In genomic region chr12:121776190-121777098, GRCh38 we compare ENCODE assay signal across 8 cellular contexts. TPM values are rescaled to one million over a fixed set of nuclear protein-coding genes. Genes with fewer than 3 reads are reported as not detected.
DNase-seq lines count a peak whose midpoint lies in the region; ATAC-seq, FAIRE-seq and TF ChIP-seq lines count a peak whose summit lies in the region.

No MANE protein-coding gene starts in this region.

- dilution Hi-C loops in keratinocyte (cut with MboI; ENCODE audit: extremely low pct_ligation_motif_present, low sequenced_read_pairs), result no loop called here

- FAIRE-seq in K562 (lab: Jason Lieb, UNC) (peak; percentile 82), keratinocyte (lab: Jason Lieb, UNC) (no peak)

- no peak for TF ChIP-seq EP300 in K562 (IDR thresholded peaks at IDR 0.05; ENCODE audit: low read length)

- no TSS peak for BruUV-seq in K562 (replicated peaks; lab: Mats Ljungman, UMichigan)

- peaks cover 8 to 49% of the 10 kb centered on the region in 2 experiments for H3K4me1 ChIP-seq in K562 (replicated peaks in 1 of 2; ENCODE audit: control insufficient read depth in 2 of 2, insufficient read depth in 2 of 2, low read length in 2 of 2)
- peaks cover 5% of the 10 kb centered on the region for H3K4me1 ChIP-seq in keratinocyte (ENCODE audit: control insufficient read depth, extremely low read depth, insufficient read depth, low read length)

- POLR2A ChIA-PET in K562 (lab: Yijun Ruan, JAX), result interaction anchor here (0.7 to 1.1 kb wide), 2 partner anchors 13 to 144 kb away, joined by 3 read pairs; no protein-coding TSS in a partner anchor

- 25% methylated on average over 19 of the region's 24 CpGs for WGBS in K562 (ENCODE audit: insufficient coverage, low coverage, missing lambda C conversion rate)

- in situ Hi-C loops in K562 (cut with MboI), result no loop called here

- TF ChIP-seq CTCF in VCaP (conservative IDR thresholded peaks at IDR 0.05), result peak; percentile 98
- TF ChIP-seq CTCF in K562 (IDR thresholded peaks at IDR 0.05 in 2 of 3, conservative IDR thresholded peaks at IDR 0.05 in 1 of 3; ENCODE audit: insufficient read depth in 2 of 3, low read depth in 1 of 3, low read length in 3 of 3), result peak; percentile 83 to 91 (median 91)
- TF ChIP-seq CTCF in keratinocyte (optimal IDR thresholded peaks at IDR 0.05 in 1 of 3, IDR thresholded peaks at IDR 0.05 in 1 of 3, conservative IDR thresholded peaks at IDR 0.05 in 1 of 3; ENCODE audit: extremely low read depth in 1 of 3, insufficient read depth in 2 of 3, low read length in 3 of 3), result peak; percentile 64 to 91 (median 85)

- ATAC-seq in K562 (peak; percentile 86), HG02763 (IDR thresholded peaks at IDR 0.05; ENCODE audit: unreplicated experiment) (no peak)

- H3K79me2 ChIP-seq in K562 (ENCODE audit: control insufficient read depth, insufficient read depth, low read length), result no peaks in the 10 kb centered on the region
- no peaks in the 10 kb centered on the region for H3K79me2 ChIP-seq in keratinocyte (ENCODE audit: control insufficient read depth, insufficient read depth, low read length)

- CTCF ChIA-PET in K562 (lab: Yijun Ruan, JAX; ENCODE audit: low intra/inter-chr PET ratio), result interaction anchor here (0.6 to 3.2 kb wide), 5 partner anchors 18 to 112 kb away, joined by 3 to 33 read pairs (median 5); partner anchors contain the start of genes PSMD9 and RHOF

- intact Hi-C loops in K562 (cut with micrococcal nuclease), result loop anchor here (1.0 kb wide), 3 partner anchors 18 to 112 kb away; partner anchors contain the start of gene PSMD9

- H3K27ac ChIP-seq in VCaP (peak overlapping the region; percentile 11; the same call in 1 of the 2 replicates), K562 (ENCODE audit: extremely low read depth, low read depth, low read length) (no peak overlapping the region; the same call in 2 of the 3 replicates), keratinocyte (ENCODE audit: control insufficient read depth, insufficient read depth, low read length) (no peak overlapping the region)

- H3K4me2 ChIP-seq in K562 (ENCODE audit: insufficient read depth, low read length) (no peak overlapping the region), keratinocyte (ENCODE audit: control insufficient read depth, extremely low read depth, insufficient read depth, low read depth, low read length) (no peak overlapping the region)

- H3K36me3 ChIP-seq in MG63 (no peaks in the 10 kb centered on the region), K562 (ENCODE audit: control insufficient read depth, insufficient read depth, low read length) (peaks cover 24% of the 10 kb centered on the region; the same call in 2 of the 3 replicates), keratinocyte (ENCODE audit: control insufficient read depth in 2 of 2, extremely low read depth in 1 of 2, insufficient read depth in 2 of 2, low read length in 2 of 2) (peaks cover 0 to 6% of the 10 kb centered on the region in 2 experiments)

- H3K9me3 ChIP-seq in MG63 (no peaks in the 10 kb centered on the region), K562 (replicated peaks; ENCODE audit: control insufficient read depth, insufficient read depth, low read depth, low read length) (no peaks in the 10 kb centered on the region), keratinocyte (ENCODE audit: control insufficient read depth, low read depth, low read length) (no peaks in the 10 kb centered on the region)

- H3K27me3 ChIP-seq in MG63 (no peaks in the 10 kb centered on the region), K562 (ENCODE audit: control insufficient read depth in 2 of 2, insufficient read depth in 2 of 2, low read length in 2 of 2) (no peaks in the 10 kb centered on the region), keratinocyte (ENCODE audit: control insufficient read depth, extremely low read depth, insufficient read depth, low read length) (no peaks in the 10 kb centered on the region)

- H3K9ac ChIP-seq in K562 (ENCODE audit: insufficient read depth in 1 of 2, low read depth in 2 of 2, low read length in 2 of 2) (peak overlapping the region; percentile 12 to 65; a peak in 3 of 4 replicates), keratinocyte (ENCODE audit: control insufficient read depth, extremely low read depth, insufficient read depth, low read length) (no peak overlapping the region)

- TF ChIP-seq RAD21 in K562 (CRISPR knock-in tag; conservative IDR thresholded peaks at IDR 0.05 in 1 of 2, IDR thresholded peaks at IDR 0.05 in 1 of 2), result peak; percentile 62 to 79

- DNase-seq in NCI-H82 (lab: John Stamatoyannopoulos, UW) (peak; percentile 81), NCI-H82 treated with DMSO at 0.1 percent for 48 hours (lab: John Stamatoyannopoulos, UW; ENCODE audit: unreplicated experiment) (no peak), MG63 (peak; percentile 57), K562 (ENCODE audit: extremely low read depth in 1 of 4, low spot score in 3 of 4) (peak; percentile 85 to 87 (median 86)), keratinocyte (ENCODE audit: low read depth, low spot score) (no peak)
- DNase-seq in stimulated activated CD4-positive, alpha-beta T cell treated with anti-CD3 and anti-CD28 coated beads, Interleukin-4, amount 100 ng/mL, for 1 hour, result peak; percentile 95

- TF ChIP-seq POLR2A in K562 (conservative IDR thresholded peaks at IDR 0.05), result no peak

- no peak overlapping the region for H3K4me3 ChIP-seq in MG63
- H3K4me3 ChIP-seq in K562, result no peak overlapping the region
- no peak overlapping the region for H3K4me3 ChIP-seq in keratinocyte (ENCODE audit: control insufficient read depth in 2 of 3, extremely low read depth in 1 of 3, insufficient read depth in 2 of 3, low read depth in 1 of 3, low read length in 3 of 3)

- H2AFZ ChIP-seq in K562 (ENCODE audit: low read depth, low read length) (peak overlapping the region; percentile 75; the same call in 1 of the 2 replicates), keratinocyte (ENCODE audit: control insufficient read depth, low read length) (no peak overlapping the region)

- peaks cover 6% of the 10 kb centered on the region; the same call in 1 of the 2 replicates for H4K20me1 ChIP-seq in K562 (replicated peaks; ENCODE audit: control insufficient read depth, insufficient read depth, low read length)
- H4K20me1 ChIP-seq in keratinocyte (ENCODE audit: control insufficient read depth, extremely low read depth, insufficient read depth, low read length), result no peaks in the 10 kb centered on the region

- H3K9me1 ChIP-seq in K562 (ENCODE audit: control insufficient read depth, insufficient read depth, low read length), result peaks cover 2% of the 10 kb centered on the region
- H3K9me1 ChIP-seq in keratinocyte (ENCODE audit: control insufficient read depth, extremely low read depth, insufficient read depth, low read length), result no peaks in the 10 kb centered on the region

RNA-seq across cellular contexts. Expression of gene RHOF, which starts 17.0 kb away (rescaled TPM):
- 0.20 and 6.3 TPM in 2 replicates for total RNA-seq in MG63 (2014; rRNA removed; shearing (Covaris generic); ENCODE audit: low replicate concordance)
- 78.6 and 99.1 TPM in 2 replicates for total RNA-seq in K562 (2011; cell fraction: chromatin; rRNA removed; ENCODE audit: low replicate concordance)
- total RNA-seq in K562 (2011; cell fraction: nucleolus; rRNA removed), result 34.0 and 38.0 TPM in 2 replicates
- total RNA-seq in K562 (2011; cell fraction: nucleoplasm; rRNA removed), result 43.6 and 46.6 TPM in 2 replicates
- total RNA-seq in K562 (2014; rRNA removed) (3.5 and 3.9 TPM in 2 replicates), K562 (2014; rRNA removed; fragmentation: Illumina TruSeq; extraction: Trizol) (3.1 and 3.9 TPM in 2 replicates), K562 (2015; rRNA removed; fragmentation: Illumina TruSeq; extraction: Trizol) (4.3 and 4.8 TPM in 2 replicates), K562 (2021) (10.1 and 10.4 TPM in 2 replicates)
- polyA plus RNA-seq in K562 (2011; rRNA removed) (4.0 and 6.3 TPM in 2 replicates), K562 (2014; fragmentation: Illumina TruSeq; extraction: Trizol) (4.3 and 5.4 TPM in 2 replicates), K562 (2014; fragmentation: Nextera tagmentation; extraction: Ambion mirVana) (under 1 TPM; 0.13 to 0.45 TPM), K562 (2014; rRNA removed) (8.8 and 9.5 TPM in 2 replicates), keratinocyte (2.8 to 4.3 TPM (median 4.1 TPM) in 3 replicates)
- polyA plus RNA-seq in K562 (2011; cell fraction: cytosol; rRNA removed), result 1.2 and 2.6 TPM in 2 replicates
- polyA plus RNA-seq in K562 (2011; cell fraction: nucleus; rRNA removed), result 21.6 and 23.6 TPM in 2 replicates
- 3.9 and 4.4 TPM in 2 replicates for polyA plus RNA-seq in K562 (2012)
- polyA minus RNA-seq in K562 (2011; rRNA and poly(A)+ RNA removed), result 3.8 and 8.5 TPM in 2 replicates
- polyA minus RNA-seq in K562 (2011; cell fraction: cytosol; rRNA and poly(A)+ RNA removed), result 2.6 and 4.0 TPM in 2 replicates
- 19.9 and 31.2 TPM in 2 replicates for polyA minus RNA-seq in K562 (2011; cell fraction: nucleus; rRNA and poly(A)+ RNA removed)
- polyA plus RNA-seq in keratinocyte (2011; ENCODE audit: low read depth), result 3.3 TPM
- polyA plus RNA-seq in keratinocyte (2011; cell fraction: cytosol; rRNA removed), result 3.1 and 5.3 TPM in 2 replicates
- 4.8 and 5.9 TPM in 2 replicates for polyA plus RNA-seq in keratinocyte (2011; cell fraction: nucleus; rRNA removed)
- 2.5 and 6.1 TPM in 2 replicates for polyA plus RNA-seq in keratinocyte (2012; ENCODE audit: low replicate concordance)
- polyA minus RNA-seq in keratinocyte, result 7.0 to 7.7 TPM (median 7.7 TPM) in 3 replicates
- 11.5 TPM for polyA minus RNA-seq in keratinocyte (2011; cell fraction: cytosol; rRNA and poly(A)+ RNA removed)
- polyA minus RNA-seq in keratinocyte (2011; cell fraction: nucleus; rRNA and poly(A)+ RNA removed), result 3.7 and 4.3 TPM in 2 replicates

RNA-seq across cellular contexts. Expression of gene SETD1B, which starts 27.4 kb away (rescaled TPM):
- 1.0 and 1.1 TPM in 2 replicates for total RNA-seq in MG63 (2014; rRNA removed; shearing (Covaris generic); ENCODE audit: low replicate concordance)
- total RNA-seq in K562 (2011; cell fraction: chromatin; rRNA removed; ENCODE audit: low replicate concordance), result 15.2 and 26.5 TPM in 2 replicates
- total RNA-seq in K562 (2011; cell fraction: nucleolus; rRNA removed), result 12.8 and 13.4 TPM in 2 replicates
- 10.8 and 11.7 TPM in 2 replicates for total RNA-seq in K562 (2011; cell fraction: nucleoplasm; rRNA removed)
- total RNA-seq in K562 (2014; rRNA removed), result 2.9 and 4.7 TPM in 2 replicates
- total RNA-seq in K562 (2014; rRNA removed; fragmentation: Illumina TruSeq; extraction: Trizol), result 0.99 and 1.4 TPM in 2 replicates
- total RNA-seq in K562 (2015; rRNA removed; fragmentation: Illumina TruSeq; extraction: Trizol), result 2.1 and 3.1 TPM in 2 replicates
- 23.6 and 26.6 TPM in 2 replicates for total RNA-seq in K562 (2021)
- 0.77 and 1.1 TPM in 2 replicates for polyA plus RNA-seq in K562 (2011; rRNA removed)
- 0.75 and 1.0 TPM in 2 replicates for polyA plus RNA-seq in K562 (2011; cell fraction: cytosol; rRNA removed)
- 4.0 and 7.0 TPM in 2 replicates for polyA plus RNA-seq in K562 (2011; cell fraction: nucleus; rRNA removed)
- 8.4 and 8.6 TPM in 2 replicates for polyA plus RNA-seq in K562 (2012)
- polyA plus RNA-seq in K562 (2014; fragmentation: Illumina TruSeq; extraction: Trizol), result 6.1 and 10.6 TPM in 2 replicates
- 1 to 10 TPM in 1 of 2 experiments, under 1 TPM in 1; 0.48 to 2.3 TPM for polyA plus RNA-seq in K562 (2014; fragmentation: Nextera tagmentation; extraction: Ambion mirVana)
- 6.9 and 7.1 TPM in 2 replicates for polyA plus RNA-seq in K562 (2014; rRNA removed)
- polyA minus RNA-seq in K562 (2011; rRNA and poly(A)+ RNA removed), result 1.2 and 1.3 TPM in 2 replicates
- 5.6 and 7.3 TPM in 2 replicates for polyA minus RNA-seq in K562 (2011; cell fraction: cytosol; rRNA and poly(A)+ RNA removed)
- 2.8 and 3.1 TPM in 2 replicates for polyA minus RNA-seq in K562 (2011; cell fraction: nucleus; rRNA and poly(A)+ RNA removed)
- polyA plus RNA-seq in keratinocyte, result 0.71 to 1.2 TPM (median 0.72 TPM) in 3 replicates
- 2.3 TPM for polyA plus RNA-seq in keratinocyte (2011; ENCODE audit: low read depth)
- 0.83 and 1.4 TPM in 2 replicates for polyA plus RNA-seq in keratinocyte (2011; cell fraction: cytosol; rRNA removed)
- polyA plus RNA-seq in keratinocyte (2011; cell fraction: nucleus; rRNA removed), result 7.9 and 9.7 TPM in 2 replicates
- polyA plus RNA-seq in keratinocyte (2012; ENCODE audit: low replicate concordance), result 5.2 and 6.0 TPM in 2 replicates
- polyA minus RNA-seq in keratinocyte, result 1.5 to 8.6 TPM (median 2.4 TPM) in 3 replicates
- 4.0 TPM for polyA minus RNA-seq in keratinocyte (2011; cell fraction: cytosol; rRNA and poly(A)+ RNA removed)
- polyA minus RNA-seq in keratinocyte (2011; cell fraction: nucleus; rRNA and poly(A)+ RNA removed), result 5.5 and 6.5 TPM in 2 replicates

Comparison
In these comparisons a context has a peak if more than half of its experiments do, and no peak if none do; other contexts are left out.
1. DNase-seq: peak in NCI-H82 (single experiment), MG63 (single experiment), K562 (4 of 4) and stimulated activated CD4-positive, alpha-beta T cell treated with anti-CD3 and anti-CD28 coated beads, Interleukin-4, amount 100 ng/mL, for 1 hour (single experiment); none in NCI-H82 treated with DMSO at 0.1 percent for 48 hours (single experiment) and keratinocyte (single experiment).
2. Peak in every context shown above with its lines, with median percentiles within 50 percentile points of each other: CTCF ChIP-seq.